In the genomic region with DNA sequence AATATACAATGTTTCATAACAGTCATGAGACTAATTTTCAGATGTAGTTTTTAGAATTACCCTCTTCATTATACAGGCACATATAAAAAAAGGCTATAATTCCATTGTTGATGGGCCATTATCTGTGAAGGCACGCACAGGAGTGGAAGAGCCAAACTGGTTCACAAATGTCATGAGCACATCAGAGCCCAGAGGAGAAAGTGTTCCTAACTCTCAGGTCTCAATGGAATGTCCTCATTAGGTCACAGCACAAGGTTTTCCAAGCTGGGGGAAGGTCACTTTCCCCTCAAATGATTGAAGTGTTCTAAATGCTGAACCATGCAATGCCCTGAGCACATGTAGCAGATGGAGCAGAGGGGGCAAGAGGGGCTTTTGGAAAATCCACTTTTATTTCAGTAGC, we compare ENCODE assay signal across 29 cellular contexts. TPM values are rescaled to one million over a fixed set of nuclear protein-coding genes. Genes with fewer than 3 reads are reported as not detected.
"Had no signal": no experiment of that assay in that cellular context is flagged by ENCODE, and none has a peak within 500 bp of the region (broad histone marks: within the 10 kb centered on the region; RNA-seq: fewer than 3 reads in every experiment).

No MANE protein-coding gene starts in this region.

- H3K4me1 ChIP-seq: neural progenitor cell, parathyroid adenoma, right lobe of liver, sigmoid colon, stomach, thyroid gland, tibial nerve, upper lobe of left lung, vagina had no signal

- H3K9me3 ChIP-seq: ovary, psoas muscle, right lobe of liver, sigmoid colon, stomach, thoracic aorta, thyroid gland, tibial nerve, upper lobe of left lung, vagina had no signal

- ATAC-seq: natural killer cell; psoas muscle; right lobe of liver; stimulated activated effector memory CD8-positive, alpha-beta T cell treated with anti-CD3 and anti-CD28 coated beads, Interleukin-12 subunit alpha, Interleukin-12 subunit beta, amount 100 ng/mL, for 72 hours; stimulated activated naive B cell treated with anti-CD40 and anti-IgM and Interleukin-4, amounts not matched to agents 10 μg/mL and 1 μg/mL and 100 μg/mL, for 72 hours had no signal

- H3K27ac ChIP-seq: neural progenitor cell, ovary, parathyroid adenoma, psoas muscle, right lobe of liver, sigmoid colon, stomach, thoracic aorta, thyroid gland, tibial nerve, upper lobe of left lung, vagina had no signal

- DNase-seq: natural killer cell; occipital lobe; ovary; posterior cingulate gyrus; psoas muscle; right lobe of liver; sigmoid colon; small intestine; stimulated activated CD4-positive, alpha-beta T cell treated with anti-CD3 and anti-CD28 coated beads, Interleukin-15, amount 100 ng/mL, for 24 hours; stimulated activated CD4-positive, alpha-beta T cell treated with anti-CD3 and anti-CD28 coated beads, Interleukin-2, amount 100 ng/mL, for 24 hours; stimulated activated CD4-positive, alpha-beta T cell treated with anti-CD3 and anti-CD28 coated beads, Interleukin-2, amount 100 ng/mL, for 48 hours; stimulated activated CD4-positive, alpha-beta T cell treated with anti-CD3 and anti-CD28 coated beads, Interleukin-4, amount 100 ng/mL, for 24 hours; stimulated activated naive B cell treated with anti-CD40 and anti-IgM and Interleukin-4, amounts not matched to agents 10 μg/mL and 1 μg/mL and 100 μg/mL, for 72 hours; stimulated activated naive CD4-positive, alpha-beta T cell treated with Interleukin-2 at 50 U/mL for 16 hours; stomach; thyroid gland; trophoblast cell; upper lobe of left lung had no signal

- H3K36me3 ChIP-seq: neural progenitor cell, ovary, right lobe of liver, sigmoid colon, stomach, thoracic aorta, thyroid gland, tibial nerve, upper lobe of left lung, vagina had no signal

- H3K4me3 ChIP-seq: neural progenitor cell, ovary, psoas muscle, right lobe of liver, sigmoid colon, stomach, thoracic aorta, thyroid gland, tibial nerve, upper lobe of left lung, vagina had no signal

- H3K27me3 ChIP-seq: neural progenitor cell, ovary, right lobe of liver, sigmoid colon, thyroid gland, tibial nerve, upper lobe of left lung, vagina had no signal

RNA-seq across cellular contexts. Expression of a gene that starts 41.2 kb away (rescaled TPM):
- total RNA-seq: natural killer cell, osteoblast, ovary, psoas muscle, renal cortical epithelial cell, right lobe of liver, skeletal muscle tissue, subcutaneous adipose tissue, thoracic aorta, thyroid gland, tibial nerve, upper lobe of left lung, ureter, vagina had no signal
- polyA plus RNA-seq: ovary, psoas muscle, sigmoid colon, stomach had no signal
